ENCODE assay signal across 26 cellular contexts in the genomic region with DNA sequence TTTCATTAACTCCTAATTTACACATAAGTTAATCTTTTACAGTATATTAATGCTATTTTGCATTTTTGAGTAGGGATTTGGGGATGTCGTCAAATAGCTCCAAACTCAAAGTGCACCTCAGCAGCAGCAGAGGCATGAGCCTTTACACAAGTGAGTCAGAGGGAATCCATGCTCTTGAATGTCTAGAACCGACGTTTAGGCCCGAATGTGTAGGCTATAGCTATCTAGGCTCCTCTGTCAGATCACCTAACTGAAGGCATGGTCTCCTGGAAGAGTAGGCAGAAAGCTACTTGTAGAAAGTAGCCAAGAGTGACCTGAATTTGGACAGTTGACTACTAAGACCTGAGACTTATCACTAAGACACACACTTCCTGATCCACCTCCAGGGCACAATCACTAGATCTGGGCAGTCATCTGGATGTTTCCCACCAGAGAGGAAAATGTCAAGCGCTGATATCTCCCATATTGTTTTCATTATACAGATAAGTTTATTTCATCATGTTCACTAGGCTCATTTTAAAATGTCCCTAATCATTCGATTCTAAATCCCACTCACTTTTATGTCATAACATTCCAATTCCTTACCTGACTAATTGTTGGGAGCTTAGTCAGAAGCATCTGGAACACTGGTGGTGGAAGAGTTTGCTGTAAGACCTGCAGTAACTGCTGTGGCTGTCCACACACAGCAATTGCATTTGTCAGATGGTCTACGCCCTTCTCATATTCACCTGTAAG. TPM values are rescaled to one million over a fixed set of nuclear protein-coding genes. Genes with fewer than 3 reads are reported as not detected.
DNase-seq lines count a peak whose midpoint lies in the region; ATAC-seq, FAIRE-seq and TF ChIP-seq lines count a peak whose summit lies in the region.
"Had no signal": no experiment of that assay in that cellular context is flagged by ENCODE, and none has a peak within 500 bp of the region (broad histone marks: within the 10 kb centered on the region; RNA-seq: fewer than 3 reads in every experiment).

No MANE protein-coding gene starts in this region.

- H3K4me2 ChIP-seq in mammary epithelial cell (ENCODE audit: insufficient read depth, low read depth, low read length) (no peak overlapping the region), SK-N-SH (no peak overlapping the region)
- H3K4me2 ChIP-seq: BLaER1 had no signal

- dilution Hi-C loops in mammary epithelial cell (cut with HindIII; ENCODE audit: low sequenced_read_pairs), result no loop called here

- TF ChIP-seq CTCF in mammary epithelial cell (conservative IDR thresholded peaks at IDR 0.05 in 1 of 2, IDR thresholded peaks at IDR 0.05 in 1 of 2; ENCODE audit: extremely low read depth in 1 of 2, insufficient read depth in 1 of 2, low read depth in 1 of 2, low read length in 2 of 2) (no peak), MCF 10A (IDR thresholded peaks at IDR 0.05; ENCODE audit: unreplicated experiment) (no peak), SK-N-SH (IDR thresholded peaks at IDR 0.05) (no peak), chondrocyte (IDR thresholded peaks at IDR 0.05) (no peak), pancreas (IDR thresholded peaks at IDR 0.05) (no peak), GM10248 (IDR thresholded peaks at IDR 0.05; ENCODE audit: control extremely low read depth, extremely low read depth, low read depth, missing control alignments) (no peak)

- H3K27me3 ChIP-seq in mammary epithelial cell (ENCODE audit: insufficient read depth, low read length) (no peaks in the 10 kb centered on the region), SK-N-SH (ENCODE audit: insufficient read depth) (no peaks in the 10 kb centered on the region), pancreas (no peaks in the 10 kb centered on the region)
- H3K27me3 ChIP-seq: BLaER1 had no signal

- in situ Hi-C loops in mammary epithelial cell (cut with MboI; ENCODE audit: low sequenced_read_pairs in 2 of 2), result loop anchor here in 1 of 2 donors (25.0 kb wide), 1 partner anchor 299 kb away; no protein-coding TSS in a partner anchor

- H2AFZ ChIP-seq in mammary epithelial cell (ENCODE audit: low read depth, low read length) (no peak overlapping the region), SK-N-SH (ENCODE audit: low read depth) (no peak overlapping the region)

- no peak for FAIRE-seq in pancreas (lab: Jason Lieb, UNC)
- FAIRE-seq: endothelial cell of umbilical vein, GM12878 had no signal

- TF ChIP-seq EP300 in SK-N-SH (IDR thresholded peaks at IDR 0.05; ENCODE audit: borderline replicate concordance in 1 of 2, low read depth in 1 of 2, low read length in 1 of 2), result peak in 1 of 2 experiments; percentile 63; a peak in 2 of 4 replicates

- H3K9ac ChIP-seq in mammary epithelial cell (ENCODE audit: insufficient read depth, low read length) (no peak overlapping the region), SK-N-SH (no peak overlapping the region)
- H3K9ac ChIP-seq: BLaER1 had no signal

- H3K4me1 Mint-ChIP-seq in MCF 10A (ENCODE audit: insufficient read depth, unreplicated experiment) (peaks cover 17% of the 10 kb centered on the region), chondrocyte (ENCODE audit: low read depth) (peaks cover 26% of the 10 kb centered on the region)
- H3K4me1 Mint-ChIP-seq: activated naive CD4-positive, alpha-beta T cell treated with anti-CD3 and anti-CD28 coated beads, Interleukin-2, amount 10 ng/mL, durations not matched to agents 7 days and 5 days had no signal

- no peaks in the 10 kb centered on the region for H3K9me3 ChIP-seq in mammary epithelial cell (replicated peaks; ENCODE audit: insufficient read depth, low read length)
- no peaks in the 10 kb centered on the region for H3K9me3 ChIP-seq in SK-N-SH
- no peaks in the 10 kb centered on the region for H3K9me3 ChIP-seq in pancreas
- H3K9me3 ChIP-seq: BLaER1, thoracic aorta had no signal

- no peaks in the 10 kb centered on the region for H3K9me2 ChIP-seq in SK-N-SH

- TF ChIP-seq RAD21 in SK-N-SH (IDR thresholded peaks at IDR 0.05; ENCODE audit: low read length), result no peak

- BruUV-seq in mammary epithelial cell (replicated peaks; lab: Mats Ljungman, UMichigan) (no TSS peak), MCF 10A (replicated peaks; lab: Mats Ljungman, UMichigan) (no TSS peak)

- intact Hi-C loops in mammary epithelial cell (cut with micrococcal nuclease) (no loop called here), MCF 10A (cut with micrococcal nuclease) (no loop called here), pancreas (cut with DNase I) (no loop called here)

- CTCF ChIA-PET in mammary epithelial cell (lab: Charles Lee; ENCODE audit: low non-redundant PET) (no interaction called here), MCF 10A (lab: Yijun Ruan, JAX) (interaction anchor here (0.6 to 2.1 kb wide), 7 partner anchors 9 to 252 kb away, joined by 3 to 6 read pairs (median 5); no protein-coding TSS in a partner anchor), SK-N-SH (lab: Yijun Ruan, JAX) (interaction anchor here (0.6 to 1.8 kb wide), 4 partner anchors 9 to 626 kb away, joined by 3 to 8 read pairs (median 4); a partner anchor contains a TSS), GM10248 (lab: Yijun Ruan, JAX) (interaction anchor here (1.2 to 1.8 kb wide), 2 partner anchors 9 to 29 kb away, joined by 4 to 5 read pairs; no protein-coding TSS in a partner anchor)

- H3K4me3 Mint-ChIP-seq in MCF 10A (ENCODE audit: unreplicated experiment) (no peak overlapping the region), chondrocyte (ENCODE audit: unreplicated experiment) (no peak overlapping the region)
- H3K4me3 Mint-ChIP-seq: activated CD4-positive, alpha-beta memory T cell treated with anti-CD3 and anti-CD28 coated beads, Interleukin-2, amount 10 ng/mL, durations not matched to agents 7 days and 5 days; activated naive CD4-positive, alpha-beta T cell treated with anti-CD3 and anti-CD28 coated beads, Interleukin-2, amount 10 ng/mL, durations not matched to agents 7 days and 5 days; naive thymus-derived CD8-positive, alpha-beta T cell had no signal

- WGBS in mammary epithelial cell (ENCODE audit: low coverage, missing lambda C conversion rate), result 89% methylated on average over 7 of the region's 7 CpGs
- WGBS in SK-N-SH (ENCODE audit: low lambda C conversion rate), result 82% methylated on average over 7 of the region's 7 CpGs
- 47 to 49% methylated on average over 7 of the region's 7 CpGs for WGBS in pancreas, 2 donors

- H3K27ac ChIP-seq in mammary epithelial cell (ENCODE audit: insufficient read depth, low read depth, low read length) (peak overlapping the region; percentile 41), SK-N-SH (ENCODE audit: low read depth in 2 of 2, low read length in 1 of 2) (peak overlapping the region in 1 of 2 experiments; percentile 34; a peak in 2 of 4 replicates), pancreas (peak overlapping the region in 1 of 4 donors; percentile 20)
- H3K27ac ChIP-seq: BLaER1, thoracic aorta had no signal

- H3K4me3 ChIP-seq in mammary epithelial cell (replicated peaks in 1 of 3; ENCODE audit: insufficient read depth in 1 of 3, low read depth in 2 of 3, low read length in 3 of 3) (no peak overlapping the region), SK-N-SH (ENCODE audit: low read depth in 2 of 2, low read length in 1 of 2) (no peak overlapping the region), pancreas (no peak overlapping the region)
- H3K4me3 ChIP-seq: BLaER1, GM12878, thoracic aorta had no signal

- ATAC-seq in pancreas (peak; percentile 47 to 71 (median 59)), HG02884 (IDR thresholded peaks at IDR 0.05; ENCODE audit: unreplicated experiment) (no peak)
- ATAC-seq: activated CD4-positive, CD25-positive, alpha-beta regulatory T cell treated with anti-CD3 and anti-CD28 coated beads, Interleukin-2, amount 50 U/mL, for 24 hours; GM12878; naive thymus-derived CD8-positive, alpha-beta T cell had no signal

- H3K4me1 ChIP-seq in mammary epithelial cell (ENCODE audit: insufficient read depth, low read length) (peaks cover 11% of the 10 kb centered on the region), SK-N-SH (ENCODE audit: control insufficient read depth in 1 of 2, insufficient read depth in 2 of 2, low read depth in 1 of 2, low read length in 1 of 2) (peaks cover 0 to 11% of the 10 kb centered on the region in 2 experiments; a peak in 2 of 4 replicates), pancreas (peaks cover 11 to 15% (median 13%) of the 10 kb centered on the region in 3 donors)
- H3K4me1 ChIP-seq: BLaER1 had no signal

- H3K9me3 Mint-ChIP-seq in MCF 10A (ENCODE audit: unreplicated experiment), result no peaks in the 10 kb centered on the region
- no peaks in the 10 kb centered on the region for H3K9me3 Mint-ChIP-seq in chondrocyte (ENCODE audit: low read depth)
- H3K9me3 Mint-ChIP-seq: activated CD4-positive, alpha-beta memory T cell treated with anti-CD3 and anti-CD28 coated beads, Interleukin-2, amount 10 ng/mL, durations not matched to agents 7 days and 5 days; activated naive CD4-positive, alpha-beta T cell treated with anti-CD3 and anti-CD28 coated beads, Interleukin-2, amount 10 ng/mL, durations not matched to agents 7 days and 5 days; naive thymus-derived CD8-positive, alpha-beta T cell had no signal

- H3K36me3 ChIP-seq in mammary epithelial cell (ENCODE audit: insufficient read depth, low read length), result peaks cover 55% of the 10 kb centered on the region
- peaks cover 67 to 77% of the 10 kb centered on the region in 2 experiments for H3K36me3 ChIP-seq in SK-N-SH (replicated peaks in 1 of 2; ENCODE audit: control insufficient read depth in 1 of 2, insufficient read depth in 2 of 2, low read length in 1 of 2)
- peaks cover 0 to 17% (median 7%) of the 10 kb centered on the region in 3 donors for H3K36me3 ChIP-seq in pancreas

- H3K27me3 Mint-ChIP-seq in MCF 10A (ENCODE audit: insufficient read depth, unreplicated experiment) (no peaks in the 10 kb centered on the region), chondrocyte (ENCODE audit: low read depth) (no peaks in the 10 kb centered on the region)
- H3K27me3 Mint-ChIP-seq: activated CD4-positive, alpha-beta memory T cell treated with anti-CD3 and anti-CD28 coated beads, Interleukin-2, amount 10 ng/mL, durations not matched to agents 7 days and 5 days; activated naive CD4-positive, alpha-beta T cell treated with anti-CD3 and anti-CD28 coated beads, Interleukin-2, amount 10 ng/mL, durations not matched to agents 7 days and 5 days; naive thymus-derived CD8-positive, alpha-beta T cell had no signal

- DNase-seq in mammary epithelial cell (peak; percentile 46), MCF 10A (ENCODE audit: unreplicated experiment) (no peak), SK-N-SH (peak; percentile 50), chondrocyte (ENCODE audit: low spot score) (no peak), pancreas (no peak), GM10248 (ENCODE audit: extremely low spot score) (no peak), midbrain (lab: John Stamatoyannopoulos, UW) (no peak)
- DNase-seq: activated CD4-positive, alpha-beta memory T cell treated with anti-CD3 and anti-CD28 coated beads, Interleukin-2, amount 10 ng/mL, durations not matched to agents 7 days and 5 days; activated naive CD4-positive, alpha-beta T cell treated with anti-CD3 and anti-CD28 coated beads, Interleukin-2, amount 10 ng/mL, durations not matched to agents 7 days and 5 days; aorta; central memory CD4-positive, alpha-beta T cell; DMS79 treated with DMSO at 0.1 percent for 48 hours; H7; IMR-90; naive thymus-derived CD8-positive, alpha-beta T cell; NCI-H1092 treated with DMSO at 0.1 percent for 48 hours; NCI-H187 treated with DMSO at 0.1 percent for 48 hours; NCI-H526 treated with DMSO at 0.1 percent for 48 hours; RPMI8226; T-helper 9 cell had no signal

- H3K36me3 Mint-ChIP-seq in MCF 10A (ENCODE audit: insufficient read depth, unreplicated experiment) (peaks cover 100% of the 10 kb centered on the region), chondrocyte (ENCODE audit: low read depth) (peaks cover 41% of the 10 kb centered on the region)

- POLR2A ChIA-PET in MCF 10A (lab: Yijun Ruan, JAX) (interaction anchor here (0.6 to 3.7 kb wide), 5 partner anchors 8 to 344 kb away, joined by 3 to 39 read pairs (median 4); a partner anchor contains a TSS), SK-N-SH (lab: Yijun Ruan, JAX) (no interaction called here), GM10248 (lab: Yijun Ruan, JAX) (no interaction called here)

- H3K27ac Mint-ChIP-seq in MCF 10A (ENCODE audit: low read depth, unreplicated experiment) (no peak overlapping the region), chondrocyte (ENCODE audit: unreplicated experiment) (peak overlapping the region; percentile 30)
- H3K27ac Mint-ChIP-seq: activated CD4-positive, alpha-beta memory T cell treated with anti-CD3 and anti-CD28 coated beads, Interleukin-2, amount 10 ng/mL, durations not matched to agents 7 days and 5 days; activated naive CD4-positive, alpha-beta T cell treated with anti-CD3 and anti-CD28 coated beads, Interleukin-2, amount 10 ng/mL, durations not matched to agents 7 days and 5 days had no signal

- H3K79me2 ChIP-seq in mammary epithelial cell (ENCODE audit: insufficient read depth, low read length), result peaks cover 75% of the 10 kb centered on the region
- H3K79me2 ChIP-seq in SK-N-SH (ENCODE audit: insufficient read depth), result peaks cover 61% of the 10 kb centered on the region

- peaks cover 11% of the 10 kb centered on the region for H3F3A ChIP-seq in SK-N-SH (replicated peaks; ENCODE audit: insufficient read depth)

- H4K20me1 ChIP-seq in mammary epithelial cell (ENCODE audit: insufficient read depth, low read length) (no peaks in the 10 kb centered on the region), SK-N-SH (ENCODE audit: insufficient read depth) (peaks cover 10% of the 10 kb centered on the region)

RNA-seq across cellular contexts. Expression of a gene that starts 15.3 kb away (rescaled TPM):
- total RNA-seq in mammary epithelial cell (100 to 1,000 TPM in 1 of 2 donors, 10 to 100 TPM in 1; 96.5 to 102 TPM), MCF 10A (2022) (309 and 339 TPM in 2 replicates), chondrocyte (66.3 to 89.1 TPM (median 80.7 TPM) in 3 replicates), pancreas (100 to 1,000 TPM in 2 of 6 donors, 10 to 100 TPM in 4; 53.8 to 106 (median 91.9) TPM)
- polyA plus RNA-seq in mammary epithelial cell (54.8 TPM), SK-N-SH (2012; rRNA removed) (71.3 and 86.2 TPM in 2 replicates), pancreas (10 to 100 TPM; 37.7 to 52.9 TPM)
- polyA minus RNA-seq in mammary epithelial cell, result 44.8 TPM
- polyA plus RNA-seq in SK-N-SH (2012; cell fraction: cytosol; rRNA removed), result 127 and 146 TPM in 2 replicates
- 19.1 and 35.3 TPM in 2 replicates for polyA plus RNA-seq in SK-N-SH (2012; cell fraction: nucleus; rRNA removed)

RNA-seq across cellular contexts. Expression of a gene that starts 47.7 kb away (rescaled TPM):
- total RNA-seq in mammary epithelial cell (10 to 100 TPM; 44.8 to 96.2 TPM), MCF 10A (2022) (150 and 184 TPM in 2 replicates), chondrocyte (67.6 to 83.8 TPM (median 72.9 TPM) in 3 replicates), pancreas (10 to 100 TPM; 13.5 to 33.9 (median 23.4) TPM)
- polyA plus RNA-seq in mammary epithelial cell (28.4 TPM), SK-N-SH (2012; rRNA removed) (33.9 and 39.9 TPM in 2 replicates), pancreas (10 to 100 TPM; 43.2 to 45.1 TPM)
- polyA minus RNA-seq in mammary epithelial cell, result 32.6 TPM
- polyA plus RNA-seq in SK-N-SH (2012; cell fraction: cytosol; rRNA removed), result 41.2 and 48.8 TPM in 2 replicates
- 32.8 and 43.7 TPM in 2 replicates for polyA plus RNA-seq in SK-N-SH (2012; cell fraction: nucleus; rRNA removed)

Comparison
In these comparisons a context has a peak if more than half of its experiments do, and no peak if none do; other contexts are left out.
1. DNase-seq: peak in mammary epithelial cell (single experiment) and SK-N-SH (single experiment); none in MCF 10A (single experiment), chondrocyte (single experiment), pancreas (0 of 6), GM10248 (single experiment) and midbrain (single experiment).